3 cellular contexts compared by ENCODE assay signal in the genomic region with DNA sequence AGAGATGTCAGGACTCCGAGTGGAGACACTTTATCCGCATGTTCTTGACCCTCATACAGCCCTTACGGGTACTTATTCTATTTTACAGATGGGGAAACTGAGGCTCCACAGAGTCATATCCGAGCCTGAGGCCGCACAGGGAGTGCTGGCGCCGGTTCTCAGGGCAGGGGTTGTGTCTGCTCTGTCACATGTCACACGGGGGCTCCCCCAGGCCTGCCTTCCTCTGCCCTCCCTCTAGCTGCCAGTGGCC.
A peak's percentile ranks its signal among the peaks of the same experiment; 100 is the strongest.
TF ChIP-seq lines count a peak whose summit lies in the region.

No MANE protein-coding gene starts in this region.

TF ChIP-seq in HCT116, 20 proteins besides CTCF, POLR2A, EP300 and RAD21:
- TF ChIP-seq SP1 (IDR thresholded peaks at IDR 0.05; ENCODE audit: low read depth) (no peak), EZH2phosphoT487 (IDR thresholded peaks at IDR 0.05; ENCODE audit: borderline replicate concordance) (no peak), YY1 (IDR thresholded peaks at IDR 0.05; ENCODE audit: extremely low read depth, insufficient replicate concordance, low read depth, low read length) (no peak), FOSL1 (IDR thresholded peaks at IDR 0.05; ENCODE audit: low read depth) (no peak), SRF (IDR thresholded peaks at IDR 0.05; ENCODE audit: low read depth) (no peak), JUND (IDR thresholded peaks at IDR 0.05) (no peak), ELF1 (IDR thresholded peaks at IDR 0.05; ENCODE audit: borderline replicate concordance, low read depth) (no peak), CEBPB (IDR thresholded peaks at IDR 0.05; ENCODE audit: low read depth) (no peak), EZH2 (IDR thresholded peaks at IDR 0.05) (no peak), ZFX (IDR thresholded peaks at IDR 0.05) (no peak), EGR1 (IDR thresholded peaks at IDR 0.05; ENCODE audit: low read depth) (no peak), TCF7L2 (IDR thresholded peaks at IDR 0.05; ENCODE audit: borderline replicate concordance, extremely low read depth, insufficient read depth, insufficient read length) (no peak), ZNF274 (IDR thresholded peaks at IDR 0.05; ENCODE audit: low read depth, low read length) (no peak)
- TF ChIP-seq, protein P1, sequence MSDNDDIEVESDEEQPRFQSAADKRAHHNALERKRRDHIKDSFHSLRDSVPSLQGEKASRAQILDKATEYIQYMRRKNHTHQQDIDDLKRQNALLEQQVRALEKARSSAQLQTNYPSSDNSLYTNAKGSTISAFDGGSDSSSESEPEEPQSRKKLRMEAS (IDR thresholded peaks at IDR 0.05) = no peak
- TF ChIP-seq, protein P2, sequence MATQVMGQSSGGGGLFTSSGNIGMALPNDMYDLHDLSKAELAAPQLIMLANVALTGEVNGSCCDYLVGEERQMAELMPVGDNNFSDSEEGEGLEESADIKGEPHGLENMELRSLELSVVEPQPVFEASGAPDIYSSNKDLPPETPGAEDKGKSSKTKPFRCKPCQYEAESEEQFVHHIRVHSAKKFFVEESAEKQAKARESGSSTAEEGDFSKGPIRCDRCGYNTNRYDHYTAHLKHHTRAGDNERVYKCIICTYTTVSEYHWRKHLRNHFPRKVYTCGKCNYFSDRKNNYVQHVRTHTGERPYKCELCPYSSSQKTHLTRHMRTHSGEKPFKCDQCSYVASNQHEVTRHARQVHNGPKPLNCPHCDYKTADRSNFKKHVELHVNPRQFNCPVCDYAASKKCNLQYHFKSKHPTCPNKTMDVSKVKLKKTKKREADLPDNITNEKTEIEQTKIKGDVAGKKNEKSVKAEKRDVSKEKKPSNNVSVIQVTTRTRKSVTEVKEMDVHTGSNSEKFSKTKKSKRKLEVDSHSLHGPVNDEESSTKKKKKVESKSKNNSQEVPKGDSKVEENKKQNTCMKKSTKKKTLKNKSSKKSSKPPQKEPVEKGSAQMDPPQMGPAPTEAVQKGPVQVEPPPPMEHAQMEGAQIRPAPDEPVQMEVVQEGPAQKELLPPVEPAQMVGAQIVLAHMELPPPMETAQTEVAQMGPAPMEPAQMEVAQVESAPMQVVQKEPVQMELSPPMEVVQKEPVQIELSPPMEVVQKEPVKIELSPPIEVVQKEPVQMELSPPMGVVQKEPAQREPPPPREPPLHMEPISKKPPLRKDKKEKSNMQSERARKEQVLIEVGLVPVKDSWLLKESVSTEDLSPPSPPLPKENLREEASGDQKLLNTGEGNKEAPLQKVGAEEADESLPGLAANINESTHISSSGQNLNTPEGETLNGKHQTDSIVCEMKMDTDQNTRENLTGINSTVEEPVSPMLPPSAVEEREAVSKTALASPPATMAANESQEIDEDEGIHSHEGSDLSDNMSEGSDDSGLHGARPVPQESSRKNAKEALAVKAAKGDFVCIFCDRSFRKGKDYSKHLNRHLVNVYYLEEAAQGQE (IDR thresholded peaks at IDR 0.05; ENCODE audit: low read depth) = no peak

TF ChIP-seq in HepG2, 621 proteins besides CTCF, POLR2A, EP300 and RAD21 (continues in another document):
- TF ChIP-seq ZNF569 (CRISPR knock-in tag; IDR thresholded peaks at IDR 0.05; ENCODE audit: borderline replicate concordance) = no peak
- 0 out of 2 replicates have a peak, but pooled peaks have one; percentile 76 for TF ChIP-seq PCBP1 (IDR thresholded peaks at IDR 0.05; ENCODE audit: borderline replicate concordance, low read depth, low read length)
- TF ChIP-seq GTF3A (CRISPR knock-in tag; conservative IDR thresholded peaks at IDR 0.05) = 0 out of 2 replicates have a peak, but pooled peaks have one; percentile 56
- TF ChIP-seq, protein P3, sequence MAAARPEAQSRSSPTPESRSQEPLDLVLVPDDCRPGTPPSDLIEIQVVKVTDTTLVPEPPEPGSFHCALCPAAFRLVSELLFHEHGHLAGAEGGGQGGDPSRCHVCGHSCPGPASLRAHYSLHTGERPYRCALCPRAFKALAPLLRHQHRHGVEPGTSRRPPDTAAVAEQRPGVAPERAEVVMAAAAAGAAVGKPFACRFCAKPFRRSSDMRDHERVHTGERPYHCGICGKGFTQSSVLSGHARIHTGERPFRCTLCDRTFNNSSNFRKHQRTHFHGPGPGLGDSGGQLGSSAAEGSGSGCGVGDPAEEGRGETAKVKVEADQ (CRISPR knock-in tag; IDR thresholded peaks at IDR 0.05; ENCODE audit: borderline replicate concordance) = 0 out of 2 replicates have a peak, but pooled peaks have one; percentile 15
- TF ChIP-seq ZNF607 (CRISPR knock-in tag; IDR thresholded peaks at IDR 0.05; ENCODE audit: borderline replicate concordance) = 0 out of 2 replicates have a peak, but pooled peaks have one; percentile 9
- TF ChIP-seq, protein P4, sequence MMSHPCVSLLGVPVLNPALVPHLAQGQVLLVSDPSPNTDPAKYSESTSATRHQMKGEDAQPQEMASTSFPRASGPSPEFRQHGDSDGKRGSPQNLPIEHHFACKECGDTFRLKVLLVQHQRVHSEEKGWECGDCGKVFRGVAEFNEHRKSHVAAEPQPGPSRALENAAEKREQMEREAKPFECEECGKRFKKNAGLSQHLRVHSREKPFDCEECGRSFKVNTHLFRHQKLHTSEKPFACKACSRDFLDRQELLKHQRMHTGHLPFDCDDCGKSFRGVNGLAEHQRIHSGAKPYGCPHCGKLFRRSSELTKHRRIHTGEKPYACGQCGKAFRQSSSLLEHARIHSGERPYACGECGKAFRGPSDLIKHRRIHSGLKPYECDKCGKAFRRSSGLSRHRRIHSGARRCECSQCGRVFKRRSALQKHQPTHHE (CRISPR knock-in tag; IDR thresholded peaks at IDR 0.05; ENCODE audit: borderline replicate concordance) = no peak
- TF ChIP-seq ZFP62 (CRISPR knock-in tag; IDR thresholded peaks at IDR 0.05) = no peak
- TF ChIP-seq, protein P5, sequence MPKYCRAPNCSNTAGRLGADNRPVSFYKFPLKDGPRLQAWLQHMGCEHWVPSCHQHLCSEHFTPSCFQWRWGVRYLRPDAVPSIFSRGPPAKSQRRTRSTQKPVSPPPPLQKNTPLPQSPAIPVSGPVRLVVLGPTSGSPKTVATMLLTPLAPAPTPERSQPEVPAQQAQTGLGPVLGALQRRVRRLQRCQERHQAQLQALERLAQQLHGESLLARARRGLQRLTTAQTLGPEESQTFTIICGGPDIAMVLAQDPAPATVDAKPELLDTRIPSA (CRISPR knock-in tag; IDR thresholded peaks at IDR 0.05; ENCODE audit: borderline replicate concordance) = no peak
- no peak for TF ChIP-seq CEBPG (CRISPR knock-in tag; IDR thresholded peaks at IDR 0.05)
- 0 out of 2 replicates have a peak, but pooled peaks have one; percentile 20 for TF ChIP-seq HES4 (CRISPR knock-in tag; IDR thresholded peaks at IDR 0.05; ENCODE audit: borderline replicate concordance)
- no peak for TF ChIP-seq POGZ (CRISPR knock-in tag; IDR thresholded peaks at IDR 0.05)
- TF ChIP-seq, protein P6, sequence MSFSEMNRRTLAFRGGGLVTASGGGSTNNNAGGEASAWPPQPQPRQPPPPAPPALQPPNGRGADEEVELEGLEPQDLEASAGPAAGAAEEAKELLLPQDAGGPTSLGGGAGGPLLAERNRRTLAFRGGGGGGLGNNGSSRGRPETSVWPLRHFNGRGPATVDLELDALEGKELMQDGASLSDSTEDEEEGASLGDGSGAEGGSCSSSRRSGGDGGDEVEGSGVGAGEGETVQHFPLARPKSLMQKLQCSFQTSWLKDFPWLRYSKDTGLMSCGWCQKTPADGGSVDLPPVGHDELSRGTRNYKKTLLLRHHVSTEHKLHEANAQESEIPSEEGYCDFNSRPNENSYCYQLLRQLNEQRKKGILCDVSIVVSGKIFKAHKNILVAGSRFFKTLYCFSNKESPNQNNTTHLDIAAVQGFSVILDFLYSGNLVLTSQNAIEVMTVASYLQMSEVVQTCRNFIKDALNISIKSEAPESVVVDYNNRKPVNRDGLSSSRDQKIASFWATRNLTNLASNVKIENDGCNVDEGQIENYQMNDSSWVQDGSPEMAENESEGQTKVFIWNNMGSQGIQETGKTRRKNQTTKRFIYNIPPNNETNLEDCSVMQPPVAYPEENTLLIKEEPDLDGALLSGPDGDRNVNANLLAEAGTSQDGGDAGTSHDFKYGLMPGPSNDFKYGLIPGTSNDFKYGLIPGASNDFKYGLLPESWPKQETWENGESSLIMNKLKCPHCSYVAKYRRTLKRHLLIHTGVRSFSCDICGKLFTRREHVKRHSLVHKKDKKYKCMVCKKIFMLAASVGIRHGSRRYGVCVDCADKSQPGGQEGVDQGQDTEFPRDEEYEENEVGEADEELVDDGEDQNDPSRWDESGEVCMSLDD (CRISPR knock-in tag; IDR thresholded peaks at IDR 0.05; ENCODE audit: borderline replicate concordance) = no peak
- TF ChIP-seq ZMAT3 (CRISPR knock-in tag; conservative IDR thresholded peaks at IDR 0.05) = peak; percentile 18; the same call in 1 of the 2 replicates
- TF ChIP-seq REXO4 (CRISPR knock-in tag; IDR thresholded peaks at IDR 0.05; ENCODE audit: borderline replicate concordance) = no peak
- TF ChIP-seq HOXA5 (CRISPR knock-in tag; IDR thresholded peaks at IDR 0.05) = no peak; the same call in 1 of the 2 replicates
- no peak for TF ChIP-seq GZF1 (CRISPR knock-in tag; IDR thresholded peaks at IDR 0.05)
- TF ChIP-seq RXRB (CRISPR knock-in tag; IDR thresholded peaks at IDR 0.05; ENCODE audit: borderline replicate concordance) = no peak

TF ChIP-seq in GM12891, 5 proteins besides CTCF, POLR2A, EP300 and RAD21:
- TF ChIP-seq POLR2AphosphoS5 (IDR thresholded peaks at IDR 0.05; ENCODE audit: low read depth, low read length) (no peak), PAX5 (IDR thresholded peaks at IDR 0.05; ENCODE audit: insufficient read depth, low read length, severe bottlenecking) (no peak), POU2F2 (IDR thresholded peaks at IDR 0.05; ENCODE audit: low read depth, low read length) (no peak), SPI1 (IDR thresholded peaks at IDR 0.05; ENCODE audit: low read depth, low read length) (no peak), TAF1 (IDR thresholded peaks at IDR 0.05; ENCODE audit: low read depth, low read length) (no peak)
